ENCODE assay signal across 16 cellular contexts in genomic region chr16:54178491-54178976, GRCh38.
DNase-seq lines count a peak whose midpoint lies in the region; ATAC-seq and TF ChIP-seq lines count a peak whose summit lies in the region.
"Had no signal": no experiment of that assay in that cellular context is flagged by ENCODE, and none has a peak within 500 bp of the region (broad histone marks: within the 10 kb centered on the region; RNA-seq: fewer than 3 reads in every experiment).

No MANE protein-coding gene starts in this region.

- no peaks in the 10 kb centered on the region for H3K9me3 Mint-ChIP-seq in nephron progenitor cell
- H3K9me3 Mint-ChIP-seq: activated naive CD8-positive, alpha-beta T cell treated with anti-CD3 and anti-CD28 coated beads, Interleukin-2, amount 10 ng/mL, durations not matched to agents 7 days and 5 days; natural killer cell had no signal

- TF ChIP-seq CTCF in nephron progenitor cell (IDR thresholded peaks at IDR 0.05) = no peak

- peaks cover 29% of the 10 kb centered on the region for H3K27me3 Mint-ChIP-seq in nephron progenitor cell (ENCODE audit: low read depth, poor library complexity)

- no peaks in the 10 kb centered on the region for H3K36me3 Mint-ChIP-seq in nephron progenitor cell (ENCODE audit: low read depth)
- H3K36me3 Mint-ChIP-seq: activated naive CD8-positive, alpha-beta T cell treated with anti-CD3 and anti-CD28 coated beads, Interleukin-2, amount 10 ng/mL, durations not matched to agents 7 days and 5 days; natural killer cell had no signal

- H3K4me3 Mint-ChIP-seq in nephron progenitor cell = no peak overlapping the region
- H3K4me3 Mint-ChIP-seq: activated naive CD8-positive, alpha-beta T cell treated with anti-CD3 and anti-CD28 coated beads, Interleukin-2, amount 10 ng/mL, durations not matched to agents 7 days and 5 days; natural killer cell had no signal

- ATAC-seq in HG03280 (IDR thresholded peaks at IDR 0.05; ENCODE audit: unreplicated experiment) (no peak), HG03097 (IDR thresholded peaks at IDR 0.05; ENCODE audit: low FRiP score, unreplicated experiment) (no peak), GM19467 (IDR thresholded peaks at IDR 0.05; ENCODE audit: unreplicated experiment) (no peak)
- ATAC-seq: left lung, natural killer cell had no signal

- H3K27ac Mint-ChIP-seq in nephron progenitor cell = peak overlapping the region; percentile 94
- H3K27ac Mint-ChIP-seq: activated naive CD8-positive, alpha-beta T cell treated with anti-CD3 and anti-CD28 coated beads, Interleukin-2, amount 10 ng/mL, durations not matched to agents 7 days and 5 days; natural killer cell had no signal

- peak; percentile 85 for DNase-seq in ELF-1 (ENCODE audit: low read depth, low spot score)
- DNase-seq in NCI-H146 treated with DMSO at 0.1 percent for 48 hours (lab: John Stamatoyannopoulos, UW; ENCODE audit: unreplicated experiment) = peak; percentile 61
- DNase-seq in SK-N-DZ (ENCODE audit: low spot score) = peak; percentile 99
- peak; percentile 19 for DNase-seq in nephron progenitor cell
- no peak for DNase-seq in HuH-7.5 (ENCODE audit: low spot score)
- DNase-seq: activated CD4-positive, alpha-beta T cell treated with anti-CD3 and anti-CD28 coated beads for 4 hours; activated naive CD8-positive, alpha-beta T cell treated with anti-CD3 and anti-CD28 coated beads, Interleukin-2, amount 10 ng/mL, durations not matched to agents 7 days and 5 days; activated T-cell treated with anti-CD3 and anti-CD28 coated beads for 4 hours; head of caudate nucleus; left lung; natural killer cell; NCI-H446; RPMI8226 had no signal

- H3K4me1 Mint-ChIP-seq in nephron progenitor cell = peaks cover 55% of the 10 kb centered on the region
- H3K4me1 Mint-ChIP-seq: activated naive CD8-positive, alpha-beta T cell treated with anti-CD3 and anti-CD28 coated beads, Interleukin-2, amount 10 ng/mL, durations not matched to agents 7 days and 5 days; natural killer cell had no signal
